25 cellular contexts compared by ENCODE assay signal in the genomic region with DNA sequence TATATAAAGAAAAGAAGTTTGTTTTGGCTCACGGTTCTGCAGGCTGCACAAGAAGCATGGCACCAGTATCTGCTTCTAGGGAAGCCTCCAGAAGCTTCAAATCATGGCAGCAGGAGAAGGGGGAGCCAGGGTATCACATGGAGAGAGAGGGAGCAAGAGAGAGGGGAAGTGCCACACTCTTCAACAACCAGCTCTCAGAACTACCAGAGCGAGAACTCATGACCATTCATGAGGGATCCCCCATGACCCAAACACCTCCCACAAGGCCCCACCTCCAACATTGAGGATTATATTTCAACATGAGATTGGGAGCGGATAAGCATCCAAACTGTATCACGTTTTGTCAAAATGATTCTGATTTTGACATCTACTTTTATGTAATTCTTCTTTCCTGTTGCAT.
"Had no signal": no experiment of that assay in that cellular context is flagged by ENCODE, and none has a peak within 500 bp of the region (broad histone marks: within the 10 kb centered on the region; RNA-seq: fewer than 3 reads in every experiment).

No MANE protein-coding gene starts in this region.

- H3K27me3 Mint-ChIP-seq: activated naive CD4-positive, alpha-beta T cell treated with anti-CD3 and anti-CD28 coated beads, Interleukin-2, amount 50 U/mL, for 24 hours; activated naive CD8-positive, alpha-beta T cell treated with anti-CD3 and anti-CD28 coated beads, Interleukin-2, amount 50 U/mL, for 24 hours; activated T-helper 17 cell treated with anti-CD3 and anti-CD28 coated beads, Interleukin-2, amount 50 U/mL, for 72 hours; naive thymus-derived CD8-positive, alpha-beta T cell had no signal

- H3K4me1 ChIP-seq: gastrocnemius medialis, right lobe of liver, tibial nerve had no signal

- H3K9me3 ChIP-seq: gastrocnemius medialis, right lobe of liver had no signal

- H3K27me3 ChIP-seq: gastrocnemius medialis, right lobe of liver, tibial nerve had no signal

- H3K36me3 ChIP-seq: gastrocnemius medialis, right lobe of liver, tibial nerve had no signal

- H3K4me1 Mint-ChIP-seq: activated naive CD4-positive, alpha-beta T cell treated with anti-CD3 and anti-CD28 coated beads, Interleukin-2, amount 50 U/mL, for 24 hours; activated T-helper 17 cell treated with anti-CD3 and anti-CD28 coated beads, Interleukin-2, amount 50 U/mL, for 72 hours had no signal

- H3K4me3 Mint-ChIP-seq: activated naive CD4-positive, alpha-beta T cell treated with anti-CD3 and anti-CD28 coated beads, Interleukin-2, amount 50 U/mL, for 24 hours; activated naive CD8-positive, alpha-beta T cell treated with anti-CD3 and anti-CD28 coated beads, Interleukin-2, amount 50 U/mL, for 24 hours; activated T-helper 17 cell treated with anti-CD3 and anti-CD28 coated beads, Interleukin-2, amount 50 U/mL, for 72 hours; naive thymus-derived CD8-positive, alpha-beta T cell; T-helper 2 cell treated with Interferon-gamma antibody and Interleukin-4, amounts not matched to agents 5 μg/mL and 100 μg/mL, for 36 hours had no signal

- H3K27ac Mint-ChIP-seq: activated naive CD4-positive, alpha-beta T cell treated with anti-CD3 and anti-CD28 coated beads, Interleukin-2, amount 50 U/mL, for 24 hours; activated naive CD8-positive, alpha-beta T cell treated with anti-CD3 and anti-CD28 coated beads, Interleukin-2, amount 50 U/mL, for 24 hours; activated T-helper 17 cell treated with anti-CD3 and anti-CD28 coated beads, Interleukin-2, amount 50 U/mL, for 72 hours; T-helper 2 cell treated with Interferon-gamma antibody and Interleukin-4, amounts not matched to agents 5 μg/mL and 100 μg/mL, for 36 hours had no signal

- H3K27ac ChIP-seq: gastrocnemius medialis, right lobe of liver, tibial nerve had no signal

- H3K4me3 ChIP-seq: gastrocnemius medialis, right lobe of liver, tibial nerve had no signal

- H3K9me3 Mint-ChIP-seq: activated naive CD4-positive, alpha-beta T cell treated with anti-CD3 and anti-CD28 coated beads, Interleukin-2, amount 50 U/mL, for 24 hours; activated naive CD8-positive, alpha-beta T cell treated with anti-CD3 and anti-CD28 coated beads, Interleukin-2, amount 50 U/mL, for 24 hours; activated T-helper 17 cell treated with anti-CD3 and anti-CD28 coated beads, Interleukin-2, amount 50 U/mL, for 72 hours; T-helper 2 cell treated with Interferon-gamma antibody and Interleukin-4, amounts not matched to agents 5 μg/mL and 100 μg/mL, for 36 hours had no signal

- ATAC-seq: activated CD4-positive, CD25-positive, alpha-beta regulatory T cell treated with anti-CD3 and anti-CD28 coated beads, Interleukin-2, amount 50 U/mL, for 24 hours; activated naive CD8-positive, alpha-beta T cell treated with anti-CD3 and anti-CD28 coated beads, Interleukin-2, amount 50 U/mL, for 24 hours; activated T-helper 17 cell treated with anti-CD3 and anti-CD28 coated beads, Interleukin-2, amount 50 U/mL, for 72 hours; gastrocnemius medialis; naive thymus-derived CD8-positive, alpha-beta T cell; right lobe of liver had no signal

- FAIRE-seq: endometrium had no signal

- DNase-seq: activated CD4-positive, alpha-beta T cell treated with anti-CD3 and anti-CD28 coated beads for 48 hours; activated CD4-positive, alpha-beta T cell treated with anti-CD3 and anti-CD28 coated beads, Interleukin-2, amount 50 U/mL, for 48 hours; activated CD8-positive, alpha-beta memory T cell treated with anti-CD3 and anti-CD28 coated beads, Interleukin-2, amount 50 U/mL, for 4 hours; activated gamma-delta T cell treated with Interleukin-2 at 50 U/mL for 16 hours; activated naive CD8-positive, alpha-beta T cell treated with anti-CD3 and anti-CD28 coated beads, Interleukin-2, amount 50 U/mL, for 24 hours; activated T-cell treated with anti-CD3 and anti-CD28 coated beads, Interleukin-2, amount 50 U/mL, for 1 hour; amygdala; central memory CD4-positive, alpha-beta T cell; effector CD4-positive, alpha-beta T cell; gastrocnemius medialis; glutamatergic neuron; islet precursor cell; left cardiac atrium; mammary epithelial cell; naive thymus-derived CD8-positive, alpha-beta T cell; right lobe of liver; stimulated activated CD4-positive, alpha-beta T cell treated with anti-CD3 and anti-CD28 coated beads, Interleukin-2, amount 100 ng/mL, for 48 hours; stimulated activated naive CD4-positive, alpha-beta T cell treated with Interleukin-2 at 50 U/mL for 16 hours; T-helper 1 cell had no signal
